Comparison of ENCODE assay signal across 8 cellular contexts in genomic region chr2:151946856-151947523, GRCh38.
DNase-seq lines count a peak whose midpoint lies in the region; ATAC-seq and TF ChIP-seq lines count a peak whose summit lies in the region.

No MANE protein-coding gene starts in this region.

- H3K4me3 ChIP-seq in AG10803 (ENCODE audit: low read length) = no peak overlapping the region
- peak overlapping the region in 1 of 4 donors; percentile 27 for H3K4me3 ChIP-seq in Peyer's patch
- H3K4me3 ChIP-seq in choroid plexus epithelial cell (ENCODE audit: low read depth, low read length) = no peak overlapping the region
- peak overlapping the region; percentile 3 to 16 for H3K4me3 ChIP-seq in left lung
- H3K4me3 ChIP-seq in tibial nerve = peak overlapping the region in 3 of 4 donors; percentile 10 to 39 (median 23)

- no peaks in the 10 kb centered on the region for H3K4me1 ChIP-seq in Peyer's patch
- H3K4me1 ChIP-seq in left lung = peaks cover 4 to 9% of the 10 kb centered on the region in 2 donors
- H3K4me1 ChIP-seq in tibial nerve = peaks cover 0 to 16% (median 4%) of the 10 kb centered on the region in 4 donors

- ATAC-seq in GM18861 (IDR thresholded peaks at IDR 0.05; ENCODE audit: unreplicated experiment) (peak; percentile 64), HG03432 (IDR thresholded peaks at IDR 0.05; ENCODE audit: unreplicated experiment) (peak; percentile 69), left lung (peak; percentile 84)

- no peak for TF ChIP-seq EP300 in tibial nerve (IDR thresholded peaks at IDR 0.05)

- 32 to 51% methylated on average over 8 of the region's 8 CpGs for WGBS in tibial nerve, 2 donors

- TF ChIP-seq CTCF in AG10803 (conservative IDR thresholded peaks at IDR 0.05; ENCODE audit: low read length) (peak; percentile 42), Peyer's patch (IDR thresholded peaks at IDR 0.05) (peak in 5 of 6 experiments; percentile 12 to 50 (median 26)), choroid plexus epithelial cell (conservative IDR thresholded peaks at IDR 0.05; ENCODE audit: low read depth, low read length) (peak; percentile 63), left lung (IDR thresholded peaks at IDR 0.05) (peak; percentile 29 to 60), tibial nerve (IDR thresholded peaks at IDR 0.05) (peak; percentile 44 to 63 (median 50))

- H3K27ac ChIP-seq in Peyer's patch (no peak overlapping the region), left lung (no peak overlapping the region), tibial nerve (peak overlapping the region in 1 of 4 donors; percentile 26)

- intact Hi-C loops in left lung (cut with DNase I) = no loop called here

- TF ChIP-seq POLR2A in Peyer's patch (IDR thresholded peaks at IDR 0.05) = no peak
- TF ChIP-seq POLR2A in tibial nerve (IDR thresholded peaks at IDR 0.05) = no peak

- DNase-seq in AG10803 (ENCODE audit: low read depth) (no peak), Peyer's patch (peak in 2 of 3 donors; percentile 29 to 52), choroid plexus epithelial cell (ENCODE audit: low read depth) (peak; percentile 39), left lung (no peak), tibial nerve (ENCODE audit: low spot score in 2 of 2) (peak; percentile 16 to 60), DMS153 (lab: John Stamatoyannopoulos, UW) (no peak)

- H3K36me3 ChIP-seq in Peyer's patch (no peaks in the 10 kb centered on the region), left lung (no peaks in the 10 kb centered on the region), tibial nerve (no peaks in the 10 kb centered on the region)

- H3K27me3 ChIP-seq in Peyer's patch (no peaks in the 10 kb centered on the region), left lung (no peaks in the 10 kb centered on the region), tibial nerve (no peaks in the 10 kb centered on the region)

- no peaks in the 10 kb centered on the region for H3K9me3 ChIP-seq in Peyer's patch
- H3K9me3 ChIP-seq in left lung = peaks cover 0 to 16% of the 10 kb centered on the region in 2 donors
- peaks cover 0 to 10% (median 2%) of the 10 kb centered on the region in 4 donors for H3K9me3 ChIP-seq in tibial nerve

Comparison
In these comparisons a context has a peak if more than half of its experiments do, and no peak if none do; other contexts are left out.
1. DNase-seq: peak in Peyer's patch (2 of 3), choroid plexus epithelial cell (single experiment) and tibial nerve (2 of 2); none in AG10803 (single experiment), left lung (0 of 2) and DMS153 (single experiment).
2. H3K4me3 ChIP-seq: peak in left lung (2 of 2) and tibial nerve (3 of 4); none in AG10803 (single experiment) and choroid plexus epithelial cell (single experiment).
3. Peak in every context shown above with its lines, with median percentiles within 50 percentile points of each other: CTCF ChIP-seq and ATAC-seq.